Comparison of ENCODE assay signal across 1 cellular context in genomic region chr17:6558932-6559752, GRCh38.
TF ChIP-seq lines count a peak whose summit lies in the region.

No MANE protein-coding gene starts in this region.

TF ChIP-seq in GM23338, 12 proteins besides CTCF, POLR2A, EP300 and RAD21:
- no peak for TF ChIP-seq ZNF462 (CRISPR knock-in tag; IDR thresholded peaks at IDR 0.05)
- TF ChIP-seq POLR2AphosphoS5 (IDR thresholded peaks at IDR 0.05; ENCODE audit: low read depth), result no peak
- TF ChIP-seq EZH2 (IDR thresholded peaks at IDR 0.05; ENCODE audit: low read depth, unreplicated experiment), result no peak
- TF ChIP-seq CREB1 (CRISPR knock-in tag; IDR thresholded peaks at IDR 0.05; ENCODE audit: low read depth), result no peak
- TF ChIP-seq EZH2phosphoT487 (IDR thresholded peaks at IDR 0.05; ENCODE audit: unreplicated experiment), result no peak
- no peak for TF ChIP-seq ZNF331 (CRISPR knock-in tag; IDR thresholded peaks at IDR 0.05; ENCODE audit: low read depth)
- no peak for TF ChIP-seq NANOG (IDR thresholded peaks at IDR 0.05; ENCODE audit: borderline replicate concordance)
- no peak for TF ChIP-seq REST (IDR thresholded peaks at IDR 0.05; ENCODE audit: unreplicated experiment)
- TF ChIP-seq JUNB (IDR thresholded peaks at IDR 0.05; ENCODE audit: unreplicated experiment), result no peak
- TF ChIP-seq ZNF114 (CRISPR knock-in tag; IDR thresholded peaks at IDR 0.05), result no peak
- TF ChIP-seq, protein P1, sequence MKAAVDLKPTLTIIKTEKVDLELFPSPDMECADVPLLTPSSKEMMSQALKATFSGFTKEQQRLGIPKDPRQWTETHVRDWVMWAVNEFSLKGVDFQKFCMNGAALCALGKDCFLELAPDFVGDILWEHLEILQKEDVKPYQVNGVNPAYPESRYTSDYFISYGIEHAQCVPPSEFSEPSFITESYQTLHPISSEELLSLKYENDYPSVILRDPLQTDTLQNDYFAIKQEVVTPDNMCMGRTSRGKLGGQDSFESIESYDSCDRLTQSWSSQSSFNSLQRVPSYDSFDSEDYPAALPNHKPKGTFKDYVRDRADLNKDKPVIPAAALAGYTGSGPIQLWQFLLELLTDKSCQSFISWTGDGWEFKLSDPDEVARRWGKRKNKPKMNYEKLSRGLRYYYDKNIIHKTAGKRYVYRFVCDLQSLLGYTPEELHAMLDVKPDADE (IDR thresholded peaks at IDR 0.05), result no peak
- no peak for TF ChIP-seq STAT1 (IDR thresholded peaks at IDR 0.05; ENCODE audit: unreplicated experiment)
